26 cellular contexts compared by ENCODE assay signal in genomic region chr5:114367029-114367428, GRCh38. TPM values are rescaled to one million over a fixed set of nuclear protein-coding genes. Genes with fewer than 3 reads are reported as not detected.
DNase-seq lines count a peak whose midpoint lies in the region; ATAC-seq and TF ChIP-seq lines count a peak whose summit lies in the region.
"Had no signal": no experiment of that assay in that cellular context is flagged by ENCODE, and none has a peak within 500 bp of the region (broad histone marks: within the 10 kb centered on the region; RNA-seq: fewer than 3 reads in every experiment).

No MANE protein-coding gene starts in this region.

- no peaks in the 10 kb centered on the region for H3K36me3 ChIP-seq in PC-3 (ENCODE audit: low read depth, low read length)
- no peaks in the 10 kb centered on the region for H3K36me3 ChIP-seq in mesenchymal stem cell (ENCODE audit: control insufficient read depth in 1 of 2, insufficient read depth in 2 of 2, low read depth in 1 of 2, low read length in 2 of 2)
- H3K36me3 ChIP-seq: left ventricle myocardium inferior had no signal

- no peak overlapping the region for H2BK120ac ChIP-seq in mesenchymal stem cell (ENCODE audit: low read depth, low read length)

- no peaks in the 10 kb centered on the region for H3K79me2 ChIP-seq in PC-3 (ENCODE audit: low read length)

- BruUV-seq in PC-3 (replicated peaks; lab: Mats Ljungman, UMichigan) = no TSS peak

- no peak overlapping the region for H3K23ac ChIP-seq in mesenchymal stem cell (ENCODE audit: low read length in 2 of 2)

- H2BK12ac ChIP-seq in mesenchymal stem cell (ENCODE audit: low read length in 2 of 2) = no peak overlapping the region

- no peaks in the 10 kb centered on the region for H3K4me1 Mint-ChIP-seq in activated naive CD4-positive, alpha-beta T cell treated with anti-CD3 and anti-CD28 coated beads, Interleukin-2, amount 10 ng/mL, durations not matched to agents 7 days and 5 days
- H3K4me1 Mint-ChIP-seq in stimulated activated naive CD8-positive, alpha-beta T cell treated with anti-CD3 and anti-CD28 coated beads, Interleukin-15, amount 100 ng/mL, for 72 hours = peaks cover 19% of the 10 kb centered on the region
- H3K4me1 Mint-ChIP-seq: T-helper 17 cell had no signal

- no peak overlapping the region for H4K91ac ChIP-seq in mesenchymal stem cell (ENCODE audit: low read length)

- H3K9me2 ChIP-seq in PC-3 (replicated peaks; ENCODE audit: low read length) = no peaks in the 10 kb centered on the region

- no peaks in the 10 kb centered on the region for H3K36me3 Mint-ChIP-seq in activated naive CD4-positive, alpha-beta T cell treated with anti-CD3 and anti-CD28 coated beads, Interleukin-2, amount 10 ng/mL, durations not matched to agents 7 days and 5 days
- H3K36me3 Mint-ChIP-seq: brain, IgD-negative memory B cell had no signal

- no peak overlapping the region for H4K8ac ChIP-seq in mesenchymal stem cell (ENCODE audit: low read length)

- H3K27ac Mint-ChIP-seq in activated naive CD4-positive, alpha-beta T cell treated with anti-CD3 and anti-CD28 coated beads, Interleukin-2, amount 10 ng/mL, durations not matched to agents 7 days and 5 days = no peak overlapping the region
- no peak overlapping the region for H3K27ac Mint-ChIP-seq in stimulated activated naive CD8-positive, alpha-beta T cell treated with anti-CD3 and anti-CD28 coated beads, Interleukin-15, amount 100 ng/mL, for 72 hours
- H3K27ac Mint-ChIP-seq: activated naive CD4-positive, alpha-beta T cell treated with anti-CD3 and anti-CD28 coated beads, Interleukin-2, amount 50 U/mL, for 24 hours; brain; dendritic cell treated with granulocyte-macrophage colony-stimulating factor and Interleukin-4, amounts not matched to agents 40 ng/mL and 50 ng/mL, for 4 days; IgD-negative memory B cell; T-helper 17 cell; WTC11 had no signal

- no peaks in the 10 kb centered on the region for H3K9me3 Mint-ChIP-seq in activated naive CD4-positive, alpha-beta T cell treated with anti-CD3 and anti-CD28 coated beads, Interleukin-2, amount 10 ng/mL, durations not matched to agents 7 days and 5 days
- H3K9me3 Mint-ChIP-seq in stimulated activated naive CD8-positive, alpha-beta T cell treated with anti-CD3 and anti-CD28 coated beads, Interleukin-15, amount 100 ng/mL, for 72 hours = no peaks in the 10 kb centered on the region
- H3K9me3 Mint-ChIP-seq: activated naive CD4-positive, alpha-beta T cell treated with anti-CD3 and anti-CD28 coated beads, Interleukin-2, amount 50 U/mL, for 24 hours; activated T-cell treated with anti-CD3 and anti-CD28 coated beads, Interleukin-2, amount 50 U/mL, for 4 hours; dendritic cell treated with granulocyte-macrophage colony-stimulating factor and Interleukin-4, amounts not matched to agents 40 ng/mL and 50 ng/mL, for 4 days; IgD-negative memory B cell; WTC11 had no signal

- no peak overlapping the region for H3K4me3 ChIP-seq in PC-3 (ENCODE audit: low read length)
- no peak overlapping the region for H3K4me3 ChIP-seq in choroid plexus epithelial cell (ENCODE audit: low read depth, low read length)
- H3K4me3 ChIP-seq in mesenchymal stem cell (ENCODE audit: insufficient read depth in 1 of 2, low read depth in 1 of 2, low read length in 2 of 2) = no peak overlapping the region
- H3K4me3 ChIP-seq: left ventricle myocardium inferior, psoas muscle had no signal

- DNase-seq in SIG-M5 treated with dmso at 0.1 percent for 504 hours (lab: John Stamatoyannopoulos, UW; ENCODE audit: unreplicated experiment) (peak; percentile 20), SIG-M5 (lab: John Stamatoyannopoulos, UW) (no peak), PC-3 (peak; percentile 4), choroid plexus epithelial cell (ENCODE audit: low read depth) (peak; percentile 29), mesenchymal stem cell (peak; percentile 38), retina (no peak)
- no peak for DNase-seq in activated naive CD4-positive, alpha-beta T cell treated with anti-CD3 and anti-CD28 coated beads, Interleukin-2, amount 10 ng/mL, durations not matched to agents 7 days and 5 days
- no peak for DNase-seq in stimulated activated naive CD8-positive, alpha-beta T cell treated with anti-CD3 and anti-CD28 coated beads, Interleukin-15, amount 100 ng/mL, for 72 hours
- DNase-seq: activated T-cell treated with anti-CD3 and anti-CD28 coated beads, Interleukin-2, amount 50 U/mL, for 4 hours; C1 segment of cervical spinal cord; GF-D8; left ventricle myocardium inferior; NCI-H1092 treated with DMSO at 0.1 percent for 48 hours; NCI-H2081 treated with DMSO at 0.1 percent for 48 hours; NCI-H510A treated with DMSO at 0.1 percent for 48 hours; psoas muscle; SHP77; stimulated activated CD4-positive, alpha-beta T cell treated with anti-CD3 and anti-CD28 coated beads, Interleukin-12 subunit alpha, Interleukin-12 subunit beta, amount 100 ng/mL, for 4 hours; stimulated activated CD8-positive, alpha-beta memory T cell treated with anti-CD3 and anti-CD28 coated beads, Interleukin-4, amount 100 ng/mL, for 48 hours; T-helper 17 cell had no signal

- H3K9ac ChIP-seq in PC-3 (ENCODE audit: low read length) (no peak overlapping the region), mesenchymal stem cell (ENCODE audit: low read length) (no peak overlapping the region)

- no peaks in the 10 kb centered on the region for H3K9me3 ChIP-seq in PC-3 (ENCODE audit: low read length)
- H3K9me3 ChIP-seq in mesenchymal stem cell (ENCODE audit: control insufficient read depth, low read length) = no peaks in the 10 kb centered on the region
- H3K9me3 ChIP-seq: left ventricle myocardium inferior, psoas muscle had no signal

- no peak overlapping the region for H3K14ac ChIP-seq in mesenchymal stem cell (ENCODE audit: low read length in 2 of 2)

- no peaks in the 10 kb centered on the region for H4K20me1 ChIP-seq in PC-3 (ENCODE audit: low read length)

- no peak overlapping the region for H2BK5ac ChIP-seq in mesenchymal stem cell (ENCODE audit: low read depth, low read length, poor library complexity, severe bottlenecking)

- no peak for ATAC-seq in PC-3
- no peak for ATAC-seq in stimulated activated naive CD8-positive, alpha-beta T cell treated with anti-CD3 and anti-CD28 coated beads, Interleukin-15, amount 100 ng/mL, for 72 hours
- ATAC-seq: activated T-cell treated with anti-CD3 and anti-CD28 coated beads, Interleukin-2, amount 50 U/mL, for 4 hours; psoas muscle; T-helper 17 cell; WTC11 had no signal

- H3K27ac ChIP-seq in PC-3 (ENCODE audit: low read length) = no peak overlapping the region
- no peak overlapping the region for H3K27ac ChIP-seq in mesenchymal stem cell (ENCODE audit: low read length, poor library complexity, severe bottlenecking)
- H3K27ac ChIP-seq: HL-60, left ventricle myocardium inferior, psoas muscle had no signal

- CTCF ChIA-PET in PC-3 (lab: Charles Lee) = no interaction called here
- CTCF ChIA-PET in activated naive CD4-positive, alpha-beta T cell treated with anti-CD3 and anti-CD28 coated beads, Interleukin-2, amount 10 ng/mL, durations not matched to agents 7 days and 5 days (lab: Charles Lee) = no interaction called here

- H3K4me2 ChIP-seq in PC-3 (ENCODE audit: low read length) (no peak overlapping the region), mesenchymal stem cell (ENCODE audit: low read length, poor library complexity, severe bottlenecking) (no peak overlapping the region)

- no peak overlapping the region for H2AK5ac ChIP-seq in mesenchymal stem cell (ENCODE audit: low read length, severe bottlenecking)

- no peak overlapping the region for H3K4me3 Mint-ChIP-seq in activated naive CD4-positive, alpha-beta T cell treated with anti-CD3 and anti-CD28 coated beads, Interleukin-2, amount 10 ng/mL, durations not matched to agents 7 days and 5 days
- H3K4me3 Mint-ChIP-seq in stimulated activated naive CD8-positive, alpha-beta T cell treated with anti-CD3 and anti-CD28 coated beads, Interleukin-15, amount 100 ng/mL, for 72 hours = no peak overlapping the region
- H3K4me3 Mint-ChIP-seq: activated naive CD4-positive, alpha-beta T cell treated with anti-CD3 and anti-CD28 coated beads, Interleukin-2, amount 50 U/mL, for 24 hours; activated T-cell treated with anti-CD3 and anti-CD28 coated beads, Interleukin-2, amount 50 U/mL, for 4 hours; dendritic cell treated with granulocyte-macrophage colony-stimulating factor and Interleukin-4, amounts not matched to agents 40 ng/mL and 50 ng/mL, for 4 days; IgD-negative memory B cell; T-helper 17 cell; WTC11 had no signal

- no peaks in the 10 kb centered on the region for H3K79me1 ChIP-seq in mesenchymal stem cell (replicated peaks; ENCODE audit: low read length, poor library complexity, severe bottlenecking)

- no peak overlapping the region for H3K18ac ChIP-seq in mesenchymal stem cell (ENCODE audit: low read depth in 1 of 2, low read length in 2 of 2)

- no peaks in the 10 kb centered on the region for H3F3A ChIP-seq in PC-3 (ENCODE audit: low read length, unreplicated experiment)

- H3K27me3 ChIP-seq in PC-3 (ENCODE audit: low read length) = peaks cover 25% of the 10 kb centered on the region
- peaks cover 20 to 34% of the 10 kb centered on the region in 2 experiments for H3K27me3 ChIP-seq in mesenchymal stem cell (ENCODE audit: control insufficient read depth in 1 of 2, insufficient read depth in 1 of 2, low read length in 2 of 2)

- intact Hi-C loops in PC-3 (cut with micrococcal nuclease) = no loop called here

- 55% methylated on average over 1 of the region's 2 CpGs for WGBS in mesenchymal stem cell

- H3K4me1 ChIP-seq in PC-3 (ENCODE audit: insufficient read depth, low read length) (no peaks in the 10 kb centered on the region), mesenchymal stem cell (ENCODE audit: control insufficient read depth, insufficient read depth, low read depth, low read length) (peaks cover 17% of the 10 kb centered on the region)
- H3K4me1 ChIP-seq: psoas muscle had no signal

- no peak for TF ChIP-seq CTCF in PC-3 (conservative IDR thresholded peaks at IDR 0.05; ENCODE audit: low read depth, low read length)
- TF ChIP-seq CTCF in choroid plexus epithelial cell (conservative IDR thresholded peaks at IDR 0.05; ENCODE audit: low read depth, low read length) = no peak

- H3K27me3 Mint-ChIP-seq in activated naive CD4-positive, alpha-beta T cell treated with anti-CD3 and anti-CD28 coated beads, Interleukin-2, amount 10 ng/mL, durations not matched to agents 7 days and 5 days = peaks cover 23% of the 10 kb centered on the region
- peaks cover 21% of the 10 kb centered on the region for H3K27me3 Mint-ChIP-seq in stimulated activated naive CD8-positive, alpha-beta T cell treated with anti-CD3 and anti-CD28 coated beads, Interleukin-15, amount 100 ng/mL, for 72 hours

- no peak overlapping the region for H2AFZ ChIP-seq in PC-3 (ENCODE audit: low read length)
- no peak overlapping the region for H2AFZ ChIP-seq in mesenchymal stem cell (ENCODE audit: low read depth, low read length)

- no peak overlapping the region for H2BK15ac ChIP-seq in mesenchymal stem cell (ENCODE audit: low read depth, poor library complexity, severe bottlenecking)

- no peak overlapping the region for H3K4ac ChIP-seq in mesenchymal stem cell (ENCODE audit: low read depth in 1 of 2, low read length in 2 of 2)

- POLR2A ChIA-PET in PC-3 (lab: Charles Lee; ENCODE audit: unreplicated experiment) = no interaction called here

RNA-seq across cellular contexts. Expression of gene KCNN2, which starts 5.2 kb away (rescaled TPM):
- total RNA-seq in PC-3 (2014; rRNA removed) = 0.07 TPM in 1 of 2 replicates, not detected in the other
- 1.4 TPM for polyA plus RNA-seq in mesenchymal stem cell (2013, experiment 1 of 2)
- polyA plus RNA-seq in mesenchymal stem cell (2013, experiment 2 of 2) = 1.5 TPM
- total RNA-seq: T-helper 17 cell had no signal
- polyA plus RNA-seq: IgD-negative memory B cell had no signal

Comparison
In these comparisons a context has a peak if more than half of its experiments do, and no peak if none do; other contexts are left out.
1. DNase-seq: peak in SIG-M5 treated with dmso at 0.1 percent for 504 hours (single experiment), PC-3 (single experiment), choroid plexus epithelial cell (single experiment) and mesenchymal stem cell (single experiment); none in SIG-M5 (single experiment), retina (single experiment), activated naive CD4-positive, alpha-beta T cell treated with anti-CD3 and anti-CD28 coated beads, Interleukin-2, amount 10 ng/mL, durations not matched to agents 7 days and 5 days (single experiment) and stimulated activated naive CD8-positive, alpha-beta T cell treated with anti-CD3 and anti-CD28 coated beads, Interleukin-15, amount 100 ng/mL, for 72 hours (0 of 2).